In genomic region chr1:26295194-26296138, GRCh38 we compare ENCODE assay signal across 22 cellular contexts. TPM values are rescaled to one million over a fixed set of nuclear protein-coding genes. Genes with fewer than 3 reads are reported as not detected.
DNase-seq lines count a peak whose midpoint lies in the region; ATAC-seq, FAIRE-seq and TF ChIP-seq lines count a peak whose summit lies in the region.
"Had no signal": no experiment of that assay in that cellular context is flagged by ENCODE, and none has a peak within 500 bp of the region (broad histone marks: within the 10 kb centered on the region; RNA-seq: fewer than 3 reads in every experiment).

No MANE protein-coding gene starts in this region.

- CTCF ChIA-PET in activated CD8-positive, alpha-beta T cell treated with anti-CD3 and anti-CD28 coated beads, Interleukin-2, amount 10 ng/mL, durations not matched to agents 7 days and 5 days (lab: Charles Lee): interaction anchor here (1.7 kb wide), 1 partner anchor 22 kb away, joined by 4 read pairs; the partner anchor contains the start of gene CD52
- CTCF ChIA-PET in activated CD8-positive, alpha-beta T cell treated with anti-CD3 and anti-CD28 coated beads for 36 hours (lab: Charles Lee): interaction anchor here (1.2 kb wide), 1 partner anchor 20 kb away, joined by 4 read pairs; no protein-coding TSS in a partner anchor
- CTCF ChIA-PET in CD4-positive, alpha-beta memory T cell (lab: Charles Lee; ENCODE audit: partially characterized antibody): interaction anchor here (1.1 to 21.6 kb wide), 3 partner anchors 10 to 68 kb away, joined by 4 to 1027 read pairs (median 11); partner anchors contain the start of genes CD52 and UBXN11
- CTCF ChIA-PET in K562 (lab: Yijun Ruan, JAX; ENCODE audit: low intra/inter-chr PET ratio): no interaction called here

- H2BK12ac ChIP-seq in neuronal stem cell (ENCODE audit: low read length): no peak overlapping the region

- H3K9ac ChIP-seq in K562 (ENCODE audit: insufficient read depth in 1 of 2, low read depth in 2 of 2, low read length in 2 of 2): peak overlapping the region in 1 of 2 experiments; percentile 73; a peak in 2 of 4 replicates
- H3K9ac ChIP-seq in neuronal stem cell (ENCODE audit: low read depth, low read length, poor library complexity): no peak overlapping the region
- H3K9ac ChIP-seq: GM23248 had no signal

- FAIRE-seq in K562 (lab: Jason Lieb, UNC): no peak
- FAIRE-seq: GM19239 had no signal

- BruUV-seq in K562 (replicated peaks; lab: Mats Ljungman, UMichigan): no TSS peak

- H4K91ac ChIP-seq in neuronal stem cell (ENCODE audit: low read depth, low read length, poor library complexity): no peak overlapping the region

- H3K36me3 ChIP-seq in CD4-positive, alpha-beta memory T cell (ENCODE audit: insufficient read depth, low read length): no peaks in the 10 kb centered on the region
- H3K36me3 ChIP-seq in K562 (ENCODE audit: control insufficient read depth, insufficient read depth, low read length) (peaks cover 21% of the 10 kb centered on the region; the same call in 1 of the 3 replicates), neuronal stem cell (replicated peaks in 1 of 2; ENCODE audit: control insufficient read depth in 2 of 2, insufficient read depth in 2 of 2, low read length in 2 of 2) (no peaks in the 10 kb centered on the region), right lobe of liver (no peaks in the 10 kb centered on the region)
- H3K36me3 ChIP-seq: MG63 had no signal

- POLR2A ChIA-PET in activated CD8-positive, alpha-beta T cell treated with anti-CD3 and anti-CD28 coated beads, Interleukin-2, amount 10 ng/mL, durations not matched to agents 7 days and 5 days (lab: Charles Lee): interaction anchor here (6.2 kb wide), 1 partner anchor 7 kb away, joined by 40 read pairs; no protein-coding TSS in a partner anchor
- POLR2A ChIA-PET in activated CD8-positive, alpha-beta T cell treated with anti-CD3 and anti-CD28 coated beads for 36 hours (lab: Charles Lee): interaction anchor here (0.6 to 6.8 kb wide), 4 partner anchors 6 to 19 kb away, joined by 5 to 44 read pairs (median 6); partner anchors contain the start of gene UBXN11
- POLR2A ChIA-PET in CD4-positive, alpha-beta memory T cell (lab: Charles Lee; ENCODE audit: partially characterized antibody): interaction anchor here (0.8 to 38.6 kb wide), 5 partner anchors 2 to 83 kb away, joined by 3 to 3358 read pairs (median 10); partner anchors contain the start of genes CD52, SH3BGRL3 and UBXN11
- POLR2A ChIA-PET in K562 (lab: Yijun Ruan, JAX): interaction anchor here (1.6 to 2.1 kb wide), 2 partner anchors 12 to 20 kb away, joined by 5 read pairs; no protein-coding TSS in a partner anchor

- H3K4me2 ChIP-seq in K562 (ENCODE audit: insufficient read depth, low read length) (no peak overlapping the region), neuronal stem cell (ENCODE audit: insufficient read depth, low read length, poor library complexity, severe bottlenecking) (no peak overlapping the region)
- H3K4me2 ChIP-seq: PC-9 had no signal

- H3K18ac ChIP-seq in neuronal stem cell (ENCODE audit: low read length): no peak overlapping the region

- no peak for TF ChIP-seq RAD21 in K562 (CRISPR knock-in tag; conservative IDR thresholded peaks at IDR 0.05 in 1 of 2, IDR thresholded peaks at IDR 0.05 in 1 of 2)

- no peaks in the 10 kb centered on the region for H4K20me1 ChIP-seq in K562 (replicated peaks; ENCODE audit: control insufficient read depth, insufficient read depth, low read length)

- H3K9me1 ChIP-seq in K562 (ENCODE audit: control insufficient read depth, insufficient read depth, low read length): no peaks in the 10 kb centered on the region

- ATAC-seq in activated CD8-positive, alpha-beta T cell treated with anti-CD3 and anti-CD28 coated beads, Interleukin-2, amount 10 ng/mL, durations not matched to agents 7 days and 5 days: no peak
- no peak for ATAC-seq in activated CD8-positive, alpha-beta T cell treated with anti-CD3 and anti-CD28 coated beads for 36 hours
- ATAC-seq in K562 (no peak), HG03457 (IDR thresholded peaks at IDR 0.05; ENCODE audit: unreplicated experiment) (no peak), right lobe of liver (no peak)

- in situ Hi-C loops in K562 (cut with MboI): no loop called here

- H3K79me2 ChIP-seq in K562 (ENCODE audit: control insufficient read depth, insufficient read depth, low read length): no peaks in the 10 kb centered on the region

- H3K14ac ChIP-seq in neuronal stem cell (ENCODE audit: low read length): no peak overlapping the region

- TF ChIP-seq POLR2A in K562 (conservative IDR thresholded peaks at IDR 0.05) (no peak), right lobe of liver (IDR thresholded peaks at IDR 0.05) (no peak)

- peak overlapping the region; percentile 39 for H3K23ac ChIP-seq in neuronal stem cell (ENCODE audit: low read depth, low read length, poor library complexity)

- DNase-seq in activated CD8-positive, alpha-beta T cell treated with anti-CD3 and anti-CD28 coated beads, Interleukin-2, amount 10 ng/mL, durations not matched to agents 7 days and 5 days: no peak
- no peak for DNase-seq in activated CD8-positive, alpha-beta T cell treated with anti-CD3 and anti-CD28 coated beads for 36 hours
- DNase-seq in CD4-positive, alpha-beta memory T cell: no peak
- DNase-seq in K562 (ENCODE audit: extremely low read depth in 1 of 4, low spot score in 3 of 4): no peak
- DNase-seq in neuronal stem cell (ENCODE audit: low spot score): no peak
- DNase-seq in caudate nucleus (lab: John Stamatoyannopoulos, UW): no peak
- DNase-seq in right lobe of liver: no peak
- DNase-seq: 8988T, C1 segment of cervical spinal cord, DMS79 treated with DMSO at 0.1 percent for 48 hours, GDM1, GM23248, KG1, MG63, NCI-H1092 treated with DMSO at 0.1 percent for 48 hours, NCI-H1694 treated with DMSO at 0.1 percent for 48 hours, NCI-H446 treated with DMSO at 0.1 percent for 48 hours, NCI-H748 treated with DMSO at 0.1 percent for 48 hours, PC-9 had no signal

- H2BK5ac ChIP-seq in neuronal stem cell (ENCODE audit: low read length): no peak overlapping the region

- 80% methylated on average over 19 of the region's 22 CpGs for WGBS in K562 (ENCODE audit: insufficient coverage, low coverage, missing lambda C conversion rate)
- WGBS in neuronal stem cell (ENCODE audit: extremely low coverage in 2 of 2, insufficient read length in 2 of 2, insufficient replicate concordance in 1 of 2), 2 donors: no CpG with 5 or more reads among the region's 22 CpGs
- WGBS in right lobe of liver (ENCODE audit: insufficient coverage, low coverage, low lambda C conversion rate, missing lambda C conversion rate): 89% methylated on average over 20 of the region's 22 CpGs

- H3K9me3 Mint-ChIP-seq in activated CD8-positive, alpha-beta T cell treated with anti-CD3 and anti-CD28 coated beads, Interleukin-2, amount 10 ng/mL, durations not matched to agents 7 days and 5 days (ENCODE audit: insufficient read depth): no peaks in the 10 kb centered on the region
- no peaks in the 10 kb centered on the region for H3K9me3 Mint-ChIP-seq in activated CD8-positive, alpha-beta T cell treated with anti-CD3 and anti-CD28 coated beads for 36 hours
- H3K9me3 Mint-ChIP-seq in CD4-positive, alpha-beta memory T cell: no peaks in the 10 kb centered on the region

- no peak overlapping the region for H4K8ac ChIP-seq in neuronal stem cell (ENCODE audit: low read depth, low read length)

- no peak overlapping the region for H2BK15ac ChIP-seq in neuronal stem cell (ENCODE audit: low read length)

- TF ChIP-seq CTCF in activated CD8-positive, alpha-beta T cell treated with anti-CD3 and anti-CD28 coated beads for 36 hours (IDR thresholded peaks at IDR 0.05): no peak
- TF ChIP-seq CTCF in K562 (IDR thresholded peaks at IDR 0.05 in 2 of 3, conservative IDR thresholded peaks at IDR 0.05 in 1 of 3; ENCODE audit: insufficient read depth in 2 of 3, low read depth in 1 of 3, low read length in 3 of 3): no peak
- no peak for TF ChIP-seq CTCF in right lobe of liver (IDR thresholded peaks at IDR 0.05)

- peaks cover 30% of the 10 kb centered on the region for H3K36me3 Mint-ChIP-seq in activated CD8-positive, alpha-beta T cell treated with anti-CD3 and anti-CD28 coated beads, Interleukin-2, amount 10 ng/mL, durations not matched to agents 7 days and 5 days (ENCODE audit: low read depth)
- H3K36me3 Mint-ChIP-seq in activated CD8-positive, alpha-beta T cell treated with anti-CD3 and anti-CD28 coated beads for 36 hours (ENCODE audit: low read depth): peaks cover 7% of the 10 kb centered on the region
- peaks cover 0 to 4% of the 10 kb centered on the region in 2 donors for H3K36me3 Mint-ChIP-seq in CD4-positive, alpha-beta memory T cell

- H3K4me1 ChIP-seq in CD4-positive, alpha-beta memory T cell (ENCODE audit: insufficient read depth, low read length): peaks cover 27% of the 10 kb centered on the region
- H3K4me1 ChIP-seq in K562 (replicated peaks in 1 of 2; ENCODE audit: control insufficient read depth in 2 of 2, insufficient read depth in 2 of 2, low read length in 2 of 2) (peaks cover 8 to 35% of the 10 kb centered on the region in 2 experiments; a peak in 4 of 5 replicates), neuronal stem cell (ENCODE audit: control insufficient read depth in 2 of 2, insufficient read depth in 1 of 2, low read depth in 1 of 2, low read length in 2 of 2) (peaks cover 7% of the 10 kb centered on the region in 2 donors), right lobe of liver (no peaks in the 10 kb centered on the region)

- no peak overlapping the region for H2BK120ac ChIP-seq in neuronal stem cell (ENCODE audit: low read depth, low read length)

- no peak overlapping the region for H3K4me3 Mint-ChIP-seq in activated CD8-positive, alpha-beta T cell treated with anti-CD3 and anti-CD28 coated beads, Interleukin-2, amount 10 ng/mL, durations not matched to agents 7 days and 5 days
- no peak overlapping the region for H3K4me3 Mint-ChIP-seq in activated CD8-positive, alpha-beta T cell treated with anti-CD3 and anti-CD28 coated beads for 36 hours
- H3K4me3 Mint-ChIP-seq in CD4-positive, alpha-beta memory T cell: peak overlapping the region in 1 of 8 donors; percentile 39

- H3K27me3 ChIP-seq in CD4-positive, alpha-beta memory T cell (ENCODE audit: insufficient read depth, low read length): no peaks in the 10 kb centered on the region
- H3K27me3 ChIP-seq in K562 (ENCODE audit: control insufficient read depth in 2 of 2, insufficient read depth in 2 of 2, low read length in 2 of 2) (no peaks in the 10 kb centered on the region), neuronal stem cell (ENCODE audit: control insufficient read depth in 3 of 3, insufficient read depth in 3 of 3, low read depth in 1 of 3, low read length in 3 of 3) (no peaks in the 10 kb centered on the region), right lobe of liver (no peaks in the 10 kb centered on the region)
- H3K27me3 ChIP-seq: MG63 had no signal

- TF ChIP-seq EP300 in K562 (IDR thresholded peaks at IDR 0.05; ENCODE audit: low read length): no peak

- H3K4me3 ChIP-seq in CD4-positive, alpha-beta memory T cell (ENCODE audit: low read length in 2 of 2): no peak overlapping the region
- H3K4me3 ChIP-seq in K562: no peak overlapping the region
- H3K4me3 ChIP-seq in neuronal stem cell (ENCODE audit: low read length in 2 of 2): no peak overlapping the region
- no peak overlapping the region for H3K4me3 ChIP-seq in right lobe of liver
- H3K4me3 ChIP-seq: GM23248, MG63, PC-9 had no signal

- no peak overlapping the region for H3K4ac ChIP-seq in neuronal stem cell (ENCODE audit: low read length)

- peak overlapping the region; percentile 25 for H3K27ac Mint-ChIP-seq in activated CD8-positive, alpha-beta T cell treated with anti-CD3 and anti-CD28 coated beads, Interleukin-2, amount 10 ng/mL, durations not matched to agents 7 days and 5 days
- no peak overlapping the region for H3K27ac Mint-ChIP-seq in activated CD8-positive, alpha-beta T cell treated with anti-CD3 and anti-CD28 coated beads for 36 hours
- peak overlapping the region; percentile 38 to 93 (median 87) for H3K27ac Mint-ChIP-seq in CD4-positive, alpha-beta memory T cell

- H3K79me1 ChIP-seq in neuronal stem cell (ENCODE audit: low read depth, low read length): no peaks in the 10 kb centered on the region

- no peak overlapping the region for H3K27ac ChIP-seq in CD4-positive, alpha-beta memory T cell (ENCODE audit: low read depth, low read length)
- no peak overlapping the region; the same call in 2 of the 3 replicates for H3K27ac ChIP-seq in K562 (ENCODE audit: extremely low read depth, low read depth, low read length)
- no peak overlapping the region for H3K27ac ChIP-seq in neuronal stem cell (replicated peaks; ENCODE audit: low read length)
- no peak overlapping the region for H3K27ac ChIP-seq in caudate nucleus (ENCODE audit: low read depth, low read length)
- no peak overlapping the region for H3K27ac ChIP-seq in right lobe of liver
- H3K27ac ChIP-seq: GM23248, HL-60, PC-9 had no signal

- H3K27me3 Mint-ChIP-seq in activated CD8-positive, alpha-beta T cell treated with anti-CD3 and anti-CD28 coated beads, Interleukin-2, amount 10 ng/mL, durations not matched to agents 7 days and 5 days (ENCODE audit: low read depth): no peaks in the 10 kb centered on the region
- H3K27me3 Mint-ChIP-seq in activated CD8-positive, alpha-beta T cell treated with anti-CD3 and anti-CD28 coated beads for 36 hours: no peaks in the 10 kb centered on the region
- no peaks in the 10 kb centered on the region for H3K27me3 Mint-ChIP-seq in CD4-positive, alpha-beta memory T cell

- H2AFZ ChIP-seq in K562 (ENCODE audit: low read depth, low read length) (no peak overlapping the region), neuronal stem cell (ENCODE audit: low read length) (no peak overlapping the region)
- H2AFZ ChIP-seq: GM23248, PC-9 had no signal

- peak overlapping the region; percentile 25 for H2AK5ac ChIP-seq in neuronal stem cell (ENCODE audit: low read depth, low read length)

- intact Hi-C loops in activated CD8-positive, alpha-beta T cell treated with anti-CD3 and anti-CD28 coated beads for 36 hours (cut with micrococcal nuclease): no loop called here
- intact Hi-C loops in CD4-positive, alpha-beta memory T cell (cut with micrococcal nuclease): no loop called here
- intact Hi-C loops in K562 (cut with micrococcal nuclease) (no loop called here), right lobe of liver (cut with DNase I) (loop anchor here in 1 of 2 donors (10.0 kb wide), 1 partner anchor 69 kb away; no protein-coding TSS in a partner anchor)

- no peaks in the 10 kb centered on the region for H3K9me3 ChIP-seq in CD4-positive, alpha-beta memory T cell (ENCODE audit: control insufficient read depth in 1 of 2, low read length in 2 of 2)
- H3K9me3 ChIP-seq in K562 (replicated peaks; ENCODE audit: control insufficient read depth, insufficient read depth, low read depth, low read length): no peaks in the 10 kb centered on the region
- H3K9me3 ChIP-seq in neuronal stem cell (replicated peaks in 1 of 2; ENCODE audit: control insufficient read depth in 2 of 2, insufficient read depth in 1 of 2, low read depth in 1 of 2, low read length in 2 of 2): no peaks in the 10 kb centered on the region
- no peaks in the 10 kb centered on the region for H3K9me3 ChIP-seq in right lobe of liver
- H3K9me3 ChIP-seq: MG63 had no signal

- H3K4me1 Mint-ChIP-seq in activated CD8-positive, alpha-beta T cell treated with anti-CD3 and anti-CD28 coated beads, Interleukin-2, amount 10 ng/mL, durations not matched to agents 7 days and 5 days (ENCODE audit: low read depth): peaks cover 30% of the 10 kb centered on the region
- H3K4me1 Mint-ChIP-seq in activated CD8-positive, alpha-beta T cell treated with anti-CD3 and anti-CD28 coated beads for 36 hours (ENCODE audit: low read depth): peaks cover 20% of the 10 kb centered on the region
- peaks cover 18 to 52% (median 32%) of the 10 kb centered on the region in 4 donors for H3K4me1 Mint-ChIP-seq in CD4-positive, alpha-beta memory T cell

RNA-seq across cellular contexts. Expression of gene UBXN11, which starts 11.0 kb away (rescaled TPM):
- 10 to 100 TPM; 34.4 to 40.9 TPM for total RNA-seq in activated CD8-positive, alpha-beta T cell treated with anti-CD3 and anti-CD28 coated beads, Interleukin-2, amount 10 ng/mL, durations not matched to agents 7 days and 5 days
- 10 to 100 TPM; 24.9 to 26.0 TPM for total RNA-seq in activated CD8-positive, alpha-beta T cell treated with anti-CD3 and anti-CD28 coated beads for 36 hours
- total RNA-seq in CD4-positive, alpha-beta memory T cell: 100 to 1,000 TPM; 115 to 117 TPM
- 10 to 100 TPM; 13.3 to 17.4 TPM for polyA plus RNA-seq in CD4-positive, alpha-beta memory T cell
- 26.5 and 67.3 TPM in 2 replicates for total RNA-seq in K562 (2011; cell fraction: chromatin; rRNA removed; ENCODE audit: low replicate concordance)
- total RNA-seq in K562 (2011; cell fraction: nucleolus; rRNA removed): 42.6 and 44.4 TPM in 2 replicates
- 37.0 and 39.5 TPM in 2 replicates for total RNA-seq in K562 (2011; cell fraction: nucleoplasm; rRNA removed)
- total RNA-seq in K562 (2014; rRNA removed): 11.3 and 11.5 TPM in 2 replicates
- 2.6 and 4.0 TPM in 2 replicates for total RNA-seq in K562 (2014; rRNA removed; fragmentation: Illumina TruSeq; extraction: Trizol)
- 8.1 and 8.2 TPM in 2 replicates for total RNA-seq in K562 (2015; rRNA removed; fragmentation: Illumina TruSeq; extraction: Trizol)
- 20.2 and 24.9 TPM in 2 replicates for total RNA-seq in K562 (2021)
- polyA plus RNA-seq in K562 (2011; rRNA removed): 17.5 and 20.9 TPM in 2 replicates
- 20.1 and 26.4 TPM in 2 replicates for polyA plus RNA-seq in K562 (2011; cell fraction: cytosol; rRNA removed)
- 134 and 188 TPM in 2 replicates for polyA plus RNA-seq in K562 (2011; cell fraction: nucleus; rRNA removed)
- 23.4 and 28.6 TPM in 2 replicates for polyA plus RNA-seq in K562 (2012)
- 12.3 and 14.7 TPM in 2 replicates for polyA plus RNA-seq in K562 (2014; fragmentation: Illumina TruSeq; extraction: Trizol)
- polyA plus RNA-seq in K562 (2014; fragmentation: Nextera tagmentation; extraction: Ambion mirVana): 1 to 10 TPM in 1 of 2 experiments, under 1 TPM in 1; 0.48 to 2.1 TPM
- polyA plus RNA-seq in K562 (2014; rRNA removed): 30.6 and 34.3 TPM in 2 replicates
- 9.3 and 10.4 TPM in 2 replicates for polyA minus RNA-seq in K562 (2011; rRNA and poly(A)+ RNA removed)
- 7.9 and 8.8 TPM in 2 replicates for polyA minus RNA-seq in K562 (2011; cell fraction: cytosol; rRNA and poly(A)+ RNA removed)
- 26.3 and 27.6 TPM in 2 replicates for polyA minus RNA-seq in K562 (2011; cell fraction: nucleus; rRNA and poly(A)+ RNA removed)
- 14.9 TPM for polyA plus RNA-seq in neuronal stem cell (2013, experiment 1 of 2)
- 13.6 TPM for polyA plus RNA-seq in neuronal stem cell (2013, experiment 2 of 2)
- total RNA-seq in right lobe of liver: 10 to 100 TPM in 1 of 6 experiments, 1 to 10 TPM in 5; 4.3 to 11.3 (median 7.0) TPM

RNA-seq across cellular contexts. Expression of gene SH3BGRL3, which starts 15.6 kb away (rescaled TPM):
- total RNA-seq in activated CD8-positive, alpha-beta T cell treated with anti-CD3 and anti-CD28 coated beads, Interleukin-2, amount 10 ng/mL, durations not matched to agents 7 days and 5 days: 100 to 1,000 TPM; 795 to 814 TPM
- total RNA-seq in activated CD8-positive, alpha-beta T cell treated with anti-CD3 and anti-CD28 coated beads for 36 hours: 100 to 1,000 TPM; 309 to 316 TPM
- total RNA-seq in CD4-positive, alpha-beta memory T cell: 100 to 1,000 TPM; 293 to 305 TPM
- polyA plus RNA-seq in CD4-positive, alpha-beta memory T cell: 1,000 to 10,000 TPM in 1 of 2 donors, 100 to 1,000 TPM in 1; 979 to 1,531 TPM
- total RNA-seq in K562 (2011; cell fraction: chromatin; rRNA removed; ENCODE audit: low replicate concordance): 38.1 and 86.2 TPM in 2 replicates
- total RNA-seq in K562 (2011; cell fraction: nucleolus; rRNA removed): 46.2 and 57.2 TPM in 2 replicates
- total RNA-seq in K562 (2011; cell fraction: nucleoplasm; rRNA removed): 65.8 and 101 TPM in 2 replicates
- total RNA-seq in K562 (2014; rRNA removed): 32.9 and 60.5 TPM in 2 replicates
- 29.8 and 30.3 TPM in 2 replicates for total RNA-seq in K562 (2014; rRNA removed; fragmentation: Illumina TruSeq; extraction: Trizol)
- 54.2 and 55.0 TPM in 2 replicates for total RNA-seq in K562 (2015; rRNA removed; fragmentation: Illumina TruSeq; extraction: Trizol)
- total RNA-seq in K562 (2021): 96.2 and 110 TPM in 2 replicates
- polyA plus RNA-seq in K562 (2011; rRNA removed): 50.3 and 83.3 TPM in 2 replicates
- polyA plus RNA-seq in K562 (2011; cell fraction: cytosol; rRNA removed): 116 and 139 TPM in 2 replicates
- polyA plus RNA-seq in K562 (2011; cell fraction: nucleus; rRNA removed): 74.3 and 96.2 TPM in 2 replicates
- polyA plus RNA-seq in K562 (2012): 175 and 179 TPM in 2 replicates
- polyA plus RNA-seq in K562 (2014; fragmentation: Illumina TruSeq; extraction: Trizol): 140 and 152 TPM in 2 replicates
- 100 to 1,000 TPM; 106 to 137 TPM for polyA plus RNA-seq in K562 (2014; fragmentation: Nextera tagmentation; extraction: Ambion mirVana)
- 31.1 and 33.8 TPM in 2 replicates for polyA plus RNA-seq in K562 (2014; rRNA removed)
- 79.6 and 89.0 TPM in 2 replicates for polyA minus RNA-seq in K562 (2011; rRNA and poly(A)+ RNA removed)
- 86.5 and 93.9 TPM in 2 replicates for polyA minus RNA-seq in K562 (2011; cell fraction: cytosol; rRNA and poly(A)+ RNA removed)
- 34.3 and 44.0 TPM in 2 replicates for polyA minus RNA-seq in K562 (2011; cell fraction: nucleus; rRNA and poly(A)+ RNA removed)
- polyA plus RNA-seq in neuronal stem cell (2013, experiment 1 of 2): 112 TPM
- polyA plus RNA-seq in neuronal stem cell (2013, experiment 2 of 2): 106 TPM
- total RNA-seq in right lobe of liver: 10 to 100 TPM; 26.3 to 61.8 (median 34.9) TPM

RNA-seq across cellular contexts. Expression of gene CD52, which starts 22.3 kb away (rescaled TPM):
- 1,000 to 10,000 TPM; 1,112 to 1,180 TPM for total RNA-seq in activated CD8-positive, alpha-beta T cell treated with anti-CD3 and anti-CD28 coated beads, Interleukin-2, amount 10 ng/mL, durations not matched to agents 7 days and 5 days
- 100 to 1,000 TPM; 324 to 344 TPM for total RNA-seq in activated CD8-positive, alpha-beta T cell treated with anti-CD3 and anti-CD28 coated beads for 36 hours
- 1,000 to 10,000 TPM; 1,302 to 1,324 TPM for total RNA-seq in CD4-positive, alpha-beta memory T cell
- polyA plus RNA-seq in CD4-positive, alpha-beta memory T cell: over 10,000 TPM in 1 of 2 donors, 1,000 to 10,000 TPM in 1; 8,660 to 12,303 TPM
- total RNA-seq in K562 (2011; cell fraction: chromatin; rRNA removed; ENCODE audit: low replicate concordance): 26.7 and 65.5 TPM in 2 replicates
- total RNA-seq in K562 (2011; cell fraction: nucleolus; rRNA removed): 72.0 and 78.5 TPM in 2 replicates
- total RNA-seq in K562 (2011; cell fraction: nucleoplasm; rRNA removed): 50.2 and 55.9 TPM in 2 replicates
- 34.9 and 43.3 TPM in 2 replicates for total RNA-seq in K562 (2014; rRNA removed)
- 127 TPM in 2 replicates for total RNA-seq in K562 (2014; rRNA removed; fragmentation: Illumina TruSeq; extraction: Trizol)
- 182 and 185 TPM in 2 replicates for total RNA-seq in K562 (2015; rRNA removed; fragmentation: Illumina TruSeq; extraction: Trizol)
- 70.9 and 90.7 TPM in 2 replicates for total RNA-seq in K562 (2021)
- polyA plus RNA-seq in K562 (2011; rRNA removed): 312 and 418 TPM in 2 replicates
- 457 and 520 TPM in 2 replicates for polyA plus RNA-seq in K562 (2011; cell fraction: cytosol; rRNA removed)
- 77.7 and 147 TPM in 2 replicates for polyA plus RNA-seq in K562 (2011; cell fraction: nucleus; rRNA removed)
- 170 and 195 TPM in 2 replicates for polyA plus RNA-seq in K562 (2012)
- 147 and 173 TPM in 2 replicates for polyA plus RNA-seq in K562 (2014; fragmentation: Illumina TruSeq; extraction: Trizol)
- 100 to 1,000 TPM; 355 to 488 TPM for polyA plus RNA-seq in K562 (2014; fragmentation: Nextera tagmentation; extraction: Ambion mirVana)
- 152 and 198 TPM in 2 replicates for polyA plus RNA-seq in K562 (2014; rRNA removed)
- 56.1 and 74.7 TPM in 2 replicates for polyA minus RNA-seq in K562 (2011; rRNA and poly(A)+ RNA removed)
- polyA minus RNA-seq in K562 (2011; cell fraction: cytosol; rRNA and poly(A)+ RNA removed): 28.1 and 33.6 TPM in 2 replicates
- polyA minus RNA-seq in K562 (2011; cell fraction: nucleus; rRNA and poly(A)+ RNA removed): 6.9 and 14.1 TPM in 2 replicates
- 2.2 TPM for polyA plus RNA-seq in neuronal stem cell (2013, experiment 1 of 2)
- 1.7 TPM for polyA plus RNA-seq in neuronal stem cell (2013, experiment 2 of 2)
- total RNA-seq in right lobe of liver: 10 to 100 TPM in 2 of 6 experiments, 1 to 10 TPM in 4; 2.8 to 17.6 (median 8.5) TPM
- total RNA-seq: GM23248 had no signal
- polyA plus RNA-seq: GM23248 had no signal

RNA-seq across cellular contexts. Expression of gene CRYBG2, which starts 58.5 kb away (rescaled TPM):
- total RNA-seq in activated CD8-positive, alpha-beta T cell treated with anti-CD3 and anti-CD28 coated beads, Interleukin-2, amount 10 ng/mL, durations not matched to agents 7 days and 5 days: 1 to 10 TPM; 7.6 to 8.7 TPM
- total RNA-seq in activated CD8-positive, alpha-beta T cell treated with anti-CD3 and anti-CD28 coated beads for 36 hours: 1 to 10 TPM; 4.5 to 6.4 TPM
- 1 to 10 TPM; 5.7 to 6.7 TPM for total RNA-seq in CD4-positive, alpha-beta memory T cell
- polyA plus RNA-seq in CD4-positive, alpha-beta memory T cell: 1 to 10 TPM in 1 of 2 donors, under 1 TPM in 1; 0.27 to 3.8 TPM
- total RNA-seq in K562 (2011; cell fraction: chromatin; rRNA removed; ENCODE audit: low replicate concordance): 7.8 and 10.7 TPM in 2 replicates
- total RNA-seq in K562 (2011; cell fraction: nucleolus; rRNA removed): 10.0 and 10.2 TPM in 2 replicates
- total RNA-seq in K562 (2011; cell fraction: nucleoplasm; rRNA removed): 5.7 and 6.5 TPM in 2 replicates
- 7.5 and 12.6 TPM in 2 replicates for total RNA-seq in K562 (2014; rRNA removed)
- total RNA-seq in K562 (2014; rRNA removed; fragmentation: Illumina TruSeq; extraction: Trizol): 1.3 and 2.1 TPM in 2 replicates
- total RNA-seq in K562 (2015; rRNA removed; fragmentation: Illumina TruSeq; extraction: Trizol): 1.9 and 2.5 TPM in 2 replicates
- total RNA-seq in K562 (2021): 8.5 and 8.8 TPM in 2 replicates
- polyA plus RNA-seq in K562 (2011; rRNA removed): 3.3 and 3.8 TPM in 2 replicates
- 4.8 and 8.5 TPM in 2 replicates for polyA plus RNA-seq in K562 (2011; cell fraction: cytosol; rRNA removed)
- polyA plus RNA-seq in K562 (2011; cell fraction: nucleus; rRNA removed): 6.5 and 9.6 TPM in 2 replicates
- polyA plus RNA-seq in K562 (2012): 4.3 and 24.3 TPM in 2 replicates
- 3.7 and 5.1 TPM in 2 replicates for polyA plus RNA-seq in K562 (2014; fragmentation: Illumina TruSeq; extraction: Trizol)
- 1 to 10 TPM in 1 of 2 experiments, under 1 TPM in 1; 0.39 to 2.4 TPM for polyA plus RNA-seq in K562 (2014; fragmentation: Nextera tagmentation; extraction: Ambion mirVana)
- 3.1 and 8.1 TPM in 2 replicates for polyA plus RNA-seq in K562 (2014; rRNA removed)
- polyA minus RNA-seq in K562 (2011; rRNA and poly(A)+ RNA removed): 1.6 and 1.9 TPM in 2 replicates
- 5.9 and 7.5 TPM in 2 replicates for polyA minus RNA-seq in K562 (2011; cell fraction: cytosol; rRNA and poly(A)+ RNA removed)
- polyA minus RNA-seq in K562 (2011; cell fraction: nucleus; rRNA and poly(A)+ RNA removed): 2.6 and 4.4 TPM in 2 replicates
- 7.8 TPM for polyA plus RNA-seq in neuronal stem cell (2013, experiment 1 of 2)
- polyA plus RNA-seq in neuronal stem cell (2013, experiment 2 of 2): 9.1 TPM
- 1 to 10 TPM in 2 of 6 experiments, under 1 TPM in 1, not detected in 3; 0.81 to 1.9 (median 1.7) TPM for total RNA-seq in right lobe of liver
- total RNA-seq: GM23248 had no signal
- polyA plus RNA-seq: GM23248 had no signal
